ENCODE assay signal across 8 cellular contexts in the genomic region with DNA sequence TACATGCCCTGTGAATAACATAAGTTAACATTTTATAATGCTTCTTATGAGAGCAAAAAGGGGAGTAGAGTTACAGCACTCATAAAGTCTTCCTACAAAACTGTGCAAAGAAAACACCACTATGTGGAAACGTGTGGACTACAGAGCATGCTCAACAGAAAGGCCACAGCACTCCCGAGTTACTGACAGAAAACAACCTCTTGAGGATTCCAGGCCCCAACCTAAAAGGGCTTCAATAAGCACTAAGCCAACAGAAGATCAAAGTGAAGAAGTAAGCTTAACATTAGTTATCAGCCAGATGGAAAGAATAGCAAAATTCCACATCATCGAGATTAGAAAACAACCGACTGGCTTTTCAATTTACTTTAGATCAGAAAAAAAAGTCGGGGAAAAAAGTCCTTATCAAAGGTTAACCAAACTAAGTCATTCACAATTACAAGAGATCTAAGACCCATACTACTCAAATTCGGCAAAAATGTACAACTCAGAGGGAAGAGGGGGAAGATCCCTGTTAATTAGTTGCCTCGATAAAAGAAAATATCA. TPM values are rescaled to one million over a fixed set of nuclear protein-coding genes. Genes with fewer than 3 reads are reported as not detected.
A peak's percentile ranks its signal among the peaks of the same experiment; 100 is the strongest.
DNase-seq lines count a peak whose midpoint lies in the region; ATAC-seq and TF ChIP-seq lines count a peak whose summit lies in the region.

No MANE protein-coding gene starts in this region.

- H4K20me1 ChIP-seq in neural progenitor cell (ENCODE audit: low read depth): peaks cover 58% of the 10 kb centered on the region

- intact Hi-C loops in left cardiac atrium (cut with DNase I): loop anchor here (5.0 to 10.0 kb wide), 2 partner anchors 45 to 47 kb away; no protein-coding TSS in a partner anchor

- H3K36me3 ChIP-seq in right atrium auricular region (no peaks in the 10 kb centered on the region), neural progenitor cell (no peaks in the 10 kb centered on the region)

- peaks cover 54% of the 10 kb centered on the region for H3K4me1 Mint-ChIP-seq in neural progenitor cell

- H3F3A ChIP-seq in neural progenitor cell (ENCODE audit: low read depth): peaks cover 25% of the 10 kb centered on the region

- DNase-seq in right atrium auricular region (ENCODE audit: low spot score) (no peak), left cardiac atrium (no peak), SK-N-DZ (ENCODE audit: low spot score) (peak; percentile 20), epithelial cell of esophagus (ENCODE audit: low read depth) (peak; percentile 34), neural progenitor cell (ENCODE audit: low spot score) (peak; percentile 12), NCI-H146 treated with DMSO at 0.1 percent for 48 hours (lab: John Stamatoyannopoulos, UW; ENCODE audit: unreplicated experiment) (no peak), NOMO-1 treated with dmso at 0.1 percent for 144 hours (lab: John Stamatoyannopoulos, UW; ENCODE audit: unreplicated experiment) (no peak)
- DNase-seq in stimulated activated CD4-positive, alpha-beta T cell treated with anti-CD3 and anti-CD28 coated beads, Interleukin-4, amount 100 ng/mL, for 1 hour: no peak

- no peak overlapping the region for H2AFZ ChIP-seq in neural progenitor cell (replicated peaks)

- H3K4me1 ChIP-seq in right atrium auricular region: peaks cover 0 to 57% of the 10 kb centered on the region in 2 donors
- peaks cover 14% of the 10 kb centered on the region for H3K4me1 ChIP-seq in neural progenitor cell

- TF ChIP-seq CTCF in right atrium auricular region (IDR thresholded peaks at IDR 0.05) (no peak), epithelial cell of esophagus (IDR thresholded peaks at IDR 0.05; ENCODE audit: insufficient read depth, low read depth, low read length, missing control alignments) (no peak), neural progenitor cell (IDR thresholded peaks at IDR 0.05) (no peak)

- peak overlapping the region; percentile 98 for H3K27ac Mint-ChIP-seq in neural progenitor cell

- peak overlapping the region; percentile 80 for H3K4me2 ChIP-seq in neural progenitor cell

- H3K9me3 ChIP-seq in right atrium auricular region: no peaks in the 10 kb centered on the region
- H3K9me3 ChIP-seq in neural progenitor cell (ENCODE audit: low read depth): no peaks in the 10 kb centered on the region

- peak overlapping the region; percentile 53 for H3K9ac ChIP-seq in neural progenitor cell

- H3K27me3 Mint-ChIP-seq in neural progenitor cell (ENCODE audit: insufficient read depth, low read depth): peaks cover 8% of the 10 kb centered on the region

- H3K4me3 ChIP-seq in right atrium auricular region (peak overlapping the region; percentile 94 to 99), epithelial cell of esophagus (ENCODE audit: low read length) (peak overlapping the region; percentile 84), neural progenitor cell (peak overlapping the region; percentile 96)

- H3K27me3 ChIP-seq in right atrium auricular region: no peaks in the 10 kb centered on the region
- H3K27me3 ChIP-seq in neural progenitor cell: no peaks in the 10 kb centered on the region

- no peaks in the 10 kb centered on the region for H3K36me3 Mint-ChIP-seq in neural progenitor cell

- peak overlapping the region; percentile 99 for H3K4me3 Mint-ChIP-seq in neural progenitor cell

- no peaks in the 10 kb centered on the region for H3K9me3 Mint-ChIP-seq in neural progenitor cell

- H3K27ac ChIP-seq in right atrium auricular region (peak overlapping the region; percentile 99 to 100), neural progenitor cell (no peak overlapping the region)

- H3K79me2 ChIP-seq in neural progenitor cell (ENCODE audit: low read depth): peaks cover 59% of the 10 kb centered on the region

- no peak for ATAC-seq in left cardiac atrium

RNA-seq across cellular contexts. Expression of a gene that starts 1.5 kb away (rescaled TPM):
- 10 to 100 TPM; 22.4 to 26.0 TPM for total RNA-seq in right atrium auricular region
- 10 to 100 TPM; 20.4 to 22.6 TPM for total RNA-seq in left cardiac atrium
- polyA plus RNA-seq in SK-N-DZ (2014; cell fraction: cytosol; rRNA removed): 39.5 and 40.5 TPM in 2 replicates
- 31.6 and 35.5 TPM in 2 replicates for polyA plus RNA-seq in SK-N-DZ (2014; cell fraction: nucleus; rRNA removed)
- 31.2 and 45.5 TPM in 2 replicates for total RNA-seq in neural progenitor cell (ENCODE audit: low replicate concordance)

Comparison
In these comparisons a context has a peak if more than half of its experiments do, and no peak if none do; other contexts are left out.
1. DNase-seq: peak in SK-N-DZ (single experiment), epithelial cell of esophagus (single experiment) and neural progenitor cell (single experiment); none in right atrium auricular region (single experiment), left cardiac atrium (single experiment), NCI-H146 treated with DMSO at 0.1 percent for 48 hours (single experiment), stimulated activated CD4-positive, alpha-beta T cell treated with anti-CD3 and anti-CD28 coated beads, Interleukin-4, amount 100 ng/mL, for 1 hour (single experiment) and NOMO-1 treated with dmso at 0.1 percent for 144 hours (single experiment).
2. Peak in every context shown above with its lines, with median percentiles within 50 percentile points of each other: H3K4me3 ChIP-seq.